Comparison of ENCODE assay signal across 8 cellular contexts in genomic region chr12:121060149-121061001, GRCh38. TPM values are rescaled to one million over a fixed set of nuclear protein-coding genes. Genes with fewer than 3 reads are reported as not detected.
A peak's percentile ranks its signal among the peaks of the same experiment; 100 is the strongest.
DNase-seq lines count a peak whose midpoint lies in the region; ATAC-seq, FAIRE-seq and TF ChIP-seq lines count a peak whose summit lies in the region.

No MANE protein-coding gene starts in this region.

- H3K27me3 ChIP-seq in HUES64 (ENCODE audit: insufficient read depth, low read length): no peaks in the 10 kb centered on the region
- H3K27me3 ChIP-seq in right atrium auricular region: no peaks in the 10 kb centered on the region
- no peaks in the 10 kb centered on the region for H3K27me3 ChIP-seq in gastrocnemius medialis

- H3K36me3 ChIP-seq in HUES64 (ENCODE audit: insufficient read depth, low read length): no peaks in the 10 kb centered on the region
- no peaks in the 10 kb centered on the region for H3K36me3 ChIP-seq in right atrium auricular region
- no peaks in the 10 kb centered on the region for H3K36me3 ChIP-seq in gastrocnemius medialis

- TF ChIP-seq POLR2A in gastrocnemius medialis (IDR thresholded peaks at IDR 0.05): no peak

- 65% methylated on average over 14 of the region's 16 CpGs for WGBS in HUES64

- peak overlapping the region; percentile 31 for H3K4me3 ChIP-seq in HUES64 (ENCODE audit: low read length)
- H3K4me3 ChIP-seq in right atrium auricular region: peak overlapping the region in 1 of 2 donors; percentile 33
- peak overlapping the region; percentile 10 to 40 (median 18) for H3K4me3 ChIP-seq in gastrocnemius medialis

- peak overlapping the region; percentile 12; the same call in 1 of the 2 replicates for H3K9ac ChIP-seq in HUES64 (ENCODE audit: low read depth, low read length)

- in situ Hi-C loops in gastrocnemius medialis (cut with MboI; ENCODE audit: low sequenced_read_pairs in 4 of 4): no loop called here

- intact Hi-C loops in gastrocnemius medialis (cut with DNase I; ENCODE audit: low total_unique reads): loop anchor here (5.0 kb wide), 1 partner anchor 37 kb away; no protein-coding TSS in a partner anchor
- intact Hi-C loops in posterior vena cava (cut with DNase I): no loop called here

- H3K4me1 ChIP-seq in HUES64 (ENCODE audit: insufficient read depth, low read length) (no peaks in the 10 kb centered on the region), right atrium auricular region (peaks cover 0 to 10% of the 10 kb centered on the region in 2 donors), gastrocnemius medialis (no peaks in the 10 kb centered on the region)

- TF ChIP-seq CTCF in right atrium auricular region (IDR thresholded peaks at IDR 0.05) (peak in 1 of 2 donors; percentile 57), gastrocnemius medialis (IDR thresholded peaks at IDR 0.05 in 4 of 5, conservative IDR thresholded peaks at IDR 0.05 in 1 of 5) (peak in 3 of 5 experiments; percentile 18 to 43 (median 20))

- DNase-seq in SKM-1 (lab: John Stamatoyannopoulos, UW; ENCODE audit: unreplicated experiment) (peak; percentile 16), amniotic epithelial cell (ENCODE audit: low read depth) (peak; percentile 39), right atrium auricular region (ENCODE audit: low spot score) (peak; percentile 55), gastrocnemius medialis (no peak), posterior vena cava (ENCODE audit: low spot score) (no peak)

- FAIRE-seq in G401.6 (lab: Jason Lieb, UNC): peak; percentile 68

- ATAC-seq in GM21447 (IDR thresholded peaks at IDR 0.05; ENCODE audit: unreplicated experiment): peak; percentile 80
- no peak for ATAC-seq in gastrocnemius medialis

- 0 out of 2 replicates have a peak overlapping the region, but pooled peaks have one; percentile 3 for H3K27ac ChIP-seq in HUES64 (ENCODE audit: low read depth, low read length)
- peak overlapping the region in 1 of 2 donors; percentile 40 for H3K27ac ChIP-seq in right atrium auricular region
- H3K27ac ChIP-seq in gastrocnemius medialis: peak overlapping the region; percentile 4 to 50 (median 40)

- H3K9me3 ChIP-seq in HUES64 (ENCODE audit: insufficient read depth, low read depth, low read length) (no peaks in the 10 kb centered on the region), right atrium auricular region (no peaks in the 10 kb centered on the region), gastrocnemius medialis (no peaks in the 10 kb centered on the region)

RNA-seq across cellular contexts. Expression of gene OASL, which starts 21.3 kb away (rescaled TPM):
- polyA plus RNA-seq in HUES64 (2013, experiment 1 of 2): not detected
- polyA plus RNA-seq in HUES64 (2013, experiment 2 of 2): not detected
- total RNA-seq in right atrium auricular region (under 1 TPM in 1 of 2 donors, not detected in 1; 0.70 TPM), gastrocnemius medialis (under 1 TPM; 0.11 to 0.36 (median 0.19) TPM), posterior vena cava (1 to 10 TPM in 1 of 2 donors, under 1 TPM in 1; 0.42 to 1.4 TPM)

RNA-seq across cellular contexts. Expression of gene C12orf43, which starts 44.1 kb away (rescaled TPM):
- polyA plus RNA-seq in HUES64 (2013, experiment 1 of 2): 19.6 TPM
- polyA plus RNA-seq in HUES64 (2013, experiment 2 of 2): 17.6 TPM
- 10 to 100 TPM in 1 of 2 donors, 1 to 10 TPM in 1; 8.8 to 12.1 TPM for total RNA-seq in right atrium auricular region
- total RNA-seq in gastrocnemius medialis: 10 to 100 TPM in 1 of 4 donors, 1 to 10 TPM in 3; 2.9 to 13.2 (median 5.1) TPM
- total RNA-seq in posterior vena cava: 10 to 100 TPM; 13.7 to 15.7 TPM

Comparison
In these comparisons a context has a peak if more than half of its experiments do, and no peak if none do; other contexts are left out.
1. DNase-seq: peak in SKM-1 (single experiment), amniotic epithelial cell (single experiment) and right atrium auricular region (single experiment); none in gastrocnemius medialis (0 of 2) and posterior vena cava (single experiment).